In the genomic region with DNA sequence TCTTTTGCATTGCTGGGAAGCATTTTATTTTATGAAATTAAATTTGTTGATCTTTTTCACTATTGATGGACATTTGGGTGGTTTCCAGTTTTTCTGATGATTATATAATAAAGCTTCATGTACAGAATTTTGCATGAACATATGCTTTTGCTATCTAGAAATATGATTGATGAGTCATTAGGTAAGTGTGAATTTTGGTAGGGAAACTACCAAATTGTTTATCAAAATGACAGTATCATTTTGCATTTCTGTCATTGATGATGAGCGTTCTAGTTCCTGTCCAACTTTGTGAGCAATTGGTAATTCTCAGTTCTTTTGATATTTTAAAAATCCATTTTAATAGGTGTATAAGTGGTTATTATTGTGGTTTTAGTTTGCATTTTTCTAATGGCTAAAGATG, we compare ENCODE assay signal across 20 cellular contexts.
"Had no signal": no experiment of that assay in that cellular context is flagged by ENCODE, and none has a peak within 500 bp of the region (broad histone marks: within the 10 kb centered on the region; RNA-seq: fewer than 3 reads in every experiment).

No MANE protein-coding gene starts in this region.

- ATAC-seq: foreskin keratinocyte, left cardiac atrium, pancreas, right cardiac atrium had no signal

- H3K4me3 ChIP-seq: left ventricle myocardium inferior, lung, pancreas, smooth muscle cell, tibial artery, upper lobe of left lung, uterus had no signal

- DNase-seq: foreskin keratinocyte; immature natural killer cell; kidney; left cardiac atrium; left ventricle myocardium inferior; mesendoderm; naive B cell; occipital lobe; pancreas; right cardiac atrium; stimulated activated CD4-positive, alpha-beta T cell treated with anti-CD3 and anti-CD28 coated beads, Interleukin-2, amount 100 ng/mL, for 48 hours; stimulated activated naive CD4-positive, alpha-beta T cell treated with Interleukin-2 at 50 U/mL for 16 hours; tibial artery; upper lobe of left lung; uterus had no signal

- H3K27ac ChIP-seq: foreskin keratinocyte, left ventricle myocardium inferior, pancreas, tibial artery, upper lobe of left lung, uterus had no signal

- H3K27me3 ChIP-seq: foreskin keratinocyte, pancreas, tibial artery, upper lobe of left lung, uterus had no signal

- H3K36me3 ChIP-seq: pancreas, tibial artery, upper lobe of left lung, uterus had no signal

- H3K4me1 ChIP-seq: foreskin keratinocyte, left ventricle myocardium inferior, pancreas, tibial artery, upper lobe of left lung, uterus had no signal

- H3K27ac Mint-ChIP-seq: dendritic cell treated with granulocyte-macrophage colony-stimulating factor and Interleukin-4, amounts not matched to agents 40 ng/mL and 50 ng/mL, for 4 days; immature natural killer cell; naive B cell; nephron; progenitor cell of endocrine pancreas had no signal

- H3K27me3 Mint-ChIP-seq: dendritic cell treated with granulocyte-macrophage colony-stimulating factor and Interleukin-4, amounts not matched to agents 40 ng/mL and 50 ng/mL, for 4 days; naive B cell; progenitor cell of endocrine pancreas had no signal

- H3K9me3 Mint-ChIP-seq: dendritic cell treated with granulocyte-macrophage colony-stimulating factor and Interleukin-4, amounts not matched to agents 40 ng/mL and 50 ng/mL, for 4 days; naive B cell; nephron had no signal

- H3K9me3 ChIP-seq: left ventricle myocardium inferior, pancreas, tibial artery, upper lobe of left lung, uterus had no signal

- H3K4me3 Mint-ChIP-seq: dendritic cell treated with granulocyte-macrophage colony-stimulating factor and Interleukin-4, amounts not matched to agents 40 ng/mL and 50 ng/mL, for 4 days; immature natural killer cell; naive B cell; nephron had no signal

- H3K4me1 Mint-ChIP-seq: immature natural killer cell, nephron had no signal

- H3K36me3 Mint-ChIP-seq: immature natural killer cell had no signal
